In genomic region chr5:83417884-83418283, GRCh38 we compare ENCODE assay signal across 16 cellular contexts. TPM values are rescaled to one million over a fixed set of nuclear protein-coding genes. Genes with fewer than 3 reads are reported as not detected.
DNase-seq lines count a peak whose midpoint lies in the region; ATAC-seq and TF ChIP-seq lines count a peak whose summit lies in the region.
"Had no signal": no experiment of that assay in that cellular context is flagged by ENCODE, and none has a peak within 500 bp of the region (broad histone marks: within the 10 kb centered on the region; RNA-seq: fewer than 3 reads in every experiment).

No MANE protein-coding gene starts in this region.

- H3K9me2 ChIP-seq in GM23338 (ENCODE audit: insufficient read depth) = no peaks in the 10 kb centered on the region; the same call in 1 of the 2 replicates

- no peaks in the 10 kb centered on the region for H3K27me3 Mint-ChIP-seq in Calu3 (ENCODE audit: unreplicated experiment)
- H3K27me3 Mint-ChIP-seq in GM23338 (ENCODE audit: insufficient read depth, low read depth, poor library complexity) = peaks cover 5% of the 10 kb centered on the region
- no peaks in the 10 kb centered on the region for H3K27me3 Mint-ChIP-seq in WTC11 (ENCODE audit: low read depth)
- peaks cover 0 to 3% (median 0%) of the 10 kb centered on the region in 3 donors for H3K27me3 Mint-ChIP-seq in immature natural killer cell (ENCODE audit: low read depth in 3 of 3)

- peak overlapping the region; percentile 74; the same call in 1 of the 2 replicates for H2AFZ ChIP-seq in GM23338

- H3K36me3 Mint-ChIP-seq in Calu3 (ENCODE audit: insufficient read depth, unreplicated experiment) (no peaks in the 10 kb centered on the region), GM23338 (ENCODE audit: low read depth) (peaks cover 17% of the 10 kb centered on the region), WTC11 (peaks cover 12% of the 10 kb centered on the region), immature natural killer cell (no peaks in the 10 kb centered on the region)

- H3K27ac Mint-ChIP-seq in Calu3 (ENCODE audit: unreplicated experiment) (no peak overlapping the region), GM23338 (no peak overlapping the region), WTC11 (peak overlapping the region; percentile 46; the same call in 1 of the 2 replicates), immature natural killer cell (no peak overlapping the region)

- H3K4me3 ChIP-seq in GM23338 (no peak overlapping the region), epithelial cell of esophagus (ENCODE audit: low read length) (no peak overlapping the region)

- POLR2A ChIA-PET in WTC11 (lab: Charles Lee) = no interaction called here

- no peak overlapping the region for H3K27ac ChIP-seq in GM23338 (ENCODE audit: low read depth)

- TF ChIP-seq CTCF in Calu3 (IDR thresholded peaks at IDR 0.05; ENCODE audit: unreplicated experiment) = no peak
- no peak for TF ChIP-seq CTCF in GM23338 (conservative IDR thresholded peaks at IDR 0.05; ENCODE audit: low read depth in 2 of 2)
- no peak for TF ChIP-seq CTCF in WTC11 (IDR thresholded peaks at IDR 0.05)
- no peak for TF ChIP-seq CTCF in epithelial cell of esophagus (IDR thresholded peaks at IDR 0.05; ENCODE audit: insufficient read depth, low read depth, low read length, missing control alignments)

- no peaks in the 10 kb centered on the region for H3K27me3 ChIP-seq in GM23338 (ENCODE audit: insufficient read depth)

- peaks cover 5% of the 10 kb centered on the region for H3K9me3 Mint-ChIP-seq in Calu3 (ENCODE audit: low read depth, unreplicated experiment)
- peaks cover 8% of the 10 kb centered on the region; the same call in 2 of the 3 replicates for H3K9me3 Mint-ChIP-seq in GM23338
- H3K9me3 Mint-ChIP-seq in WTC11 = peaks cover 17% of the 10 kb centered on the region
- H3K9me3 Mint-ChIP-seq in immature natural killer cell = peaks cover 0 to 2% (median 0%) of the 10 kb centered on the region in 6 donors

- CTCF ChIA-PET in Calu3 (lab: Charles Lee) (no interaction called here), WTC11 (lab: Charles Lee) (no interaction called here)

- ATAC-seq in GM23338 (no peak), WTC11 (no peak)
- ATAC-seq: HCT116 had no signal

- no peaks in the 10 kb centered on the region; the same call in 1 of the 2 replicates for H3K36me3 ChIP-seq in GM23338 (ENCODE audit: insufficient read depth)

- DNase-seq in Calu3 (peak; percentile 6), GM23338 (ENCODE audit: low spot score) (no peak), WTC11 (ENCODE audit: low spot score) (no peak), epithelial cell of esophagus (ENCODE audit: low read depth) (peak; percentile 30), NCI-H524 treated with DMSO at 0.1 percent for 48 hours (lab: John Stamatoyannopoulos, UW) (no peak), NCI-H446 treated with DMSO at 0.1 percent for 48 hours (lab: John Stamatoyannopoulos, UW) (no peak), Kasumi-1 (lab: John Stamatoyannopoulos, UW) (no peak), immature natural killer cell (no peak)
- DNase-seq: C1 segment of cervical spinal cord; CD4-positive, alpha-beta memory T cell; COR-L47; DMS153; DMS79 treated with DMSO at 0.1 percent for 48 hours; GF-D8; H9 had no signal

- no TSS peak for BruUV-seq in Calu3 (replicated peaks; lab: Mats Ljungman, UMichigan)

- intact Hi-C loops in Calu3 (cut with micrococcal nuclease; ENCODE audit: unreplicated experiment) = no loop called here

- H4K20me1 ChIP-seq in GM23338 (replicated peaks; ENCODE audit: insufficient read depth) = no peaks in the 10 kb centered on the region

- peaks cover 10% of the 10 kb centered on the region for H3K4me1 Mint-ChIP-seq in Calu3 (ENCODE audit: low read depth, unreplicated experiment)
- H3K4me1 Mint-ChIP-seq in GM23338 = peaks cover 13% of the 10 kb centered on the region
- peaks cover 26% of the 10 kb centered on the region for H3K4me1 Mint-ChIP-seq in WTC11
- no peaks in the 10 kb centered on the region for H3K4me1 Mint-ChIP-seq in immature natural killer cell
- H3K4me1 Mint-ChIP-seq: CD4-positive, alpha-beta memory T cell had no signal

- no peaks in the 10 kb centered on the region for H3F3A ChIP-seq in GM23338 (replicated peaks; ENCODE audit: low read depth)

- H3K4me2 ChIP-seq in GM23338 = peak overlapping the region; percentile 13; the same call in 1 of the 2 replicates

- peaks cover 13% of the 10 kb centered on the region for H3K4me1 ChIP-seq in GM23338 (ENCODE audit: insufficient read depth)

- H3K4me3 Mint-ChIP-seq in Calu3 (ENCODE audit: low read depth, unreplicated experiment) (no peak overlapping the region), GM23338 (no peak overlapping the region), WTC11 (no peak overlapping the region), immature natural killer cell (no peak overlapping the region)
- H3K4me3 Mint-ChIP-seq: CD4-positive, alpha-beta memory T cell; H9 had no signal

- H3K79me2 ChIP-seq in GM23338 (replicated peaks; ENCODE audit: insufficient read depth) = no peaks in the 10 kb centered on the region

TF ChIP-seq in GM23338, 12 proteins besides CTCF, POLR2A, EP300 and RAD21:
- TF ChIP-seq NANOG (IDR thresholded peaks at IDR 0.05; ENCODE audit: borderline replicate concordance) = no peak
- TF ChIP-seq CREB1 (CRISPR knock-in tag; IDR thresholded peaks at IDR 0.05; ENCODE audit: low read depth) = no peak

TF ChIP-seq in WTC11, 78 proteins besides CTCF, POLR2A, EP300 and RAD21:
- no peak for TF ChIP-seq TEAD4 (CRISPR knock-in tag; IDR thresholded peaks at IDR 0.05)
- TF ChIP-seq, protein P1, sequence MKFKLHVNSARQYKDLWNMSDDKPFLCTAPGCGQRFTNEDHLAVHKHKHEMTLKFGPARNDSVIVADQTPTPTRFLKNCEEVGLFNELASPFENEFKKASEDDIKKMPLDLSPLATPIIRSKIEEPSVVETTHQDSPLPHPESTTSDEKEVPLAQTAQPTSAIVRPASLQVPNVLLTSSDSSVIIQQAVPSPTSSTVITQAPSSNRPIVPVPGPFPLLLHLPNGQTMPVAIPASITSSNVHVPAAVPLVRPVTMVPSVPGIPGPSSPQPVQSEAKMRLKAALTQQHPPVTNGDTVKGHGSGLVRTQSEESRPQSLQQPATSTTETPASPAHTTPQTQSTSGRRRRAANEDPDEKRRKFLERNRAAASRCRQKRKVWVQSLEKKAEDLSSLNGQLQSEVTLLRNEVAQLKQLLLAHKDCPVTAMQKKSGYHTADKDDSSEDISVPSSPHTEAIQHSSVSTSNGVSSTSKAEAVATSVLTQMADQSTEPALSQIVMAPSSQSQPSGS (CRISPR knock-in tag; IDR thresholded peaks at IDR 0.05; ENCODE audit: borderline replicate concordance, low read depth) = no peak
TF ChIP-seq in WTC11: peak in this region for 0.

RNA-seq across cellular contexts. Expression of gene VCAN, which starts 53.7 kb away (rescaled TPM):
- 25.4 and 31.4 TPM in 2 replicates for total RNA-seq in Calu3 (2022)
- 373 and 404 TPM in 2 replicates for total RNA-seq in GM23338 (2014; rRNA removed; shearing (Covaris generic))
- polyA plus RNA-seq in GM23338 (2016; fragmentation: Nextera tagmentation; extraction: Ambion mirVana) = 133 and 137 TPM in 2 replicates
- 275 to 286 TPM (median 276 TPM) in 3 replicates for total RNA-seq in WTC11 (2021)
- 1 to 10 TPM in 2 of 3 donors, under 1 TPM in 1; 0.86 to 5.4 (median 1.6) TPM for polyA plus RNA-seq in immature natural killer cell

Comparison
In these comparisons a context has a peak if more than half of its experiments do, and no peak if none do; other contexts are left out.
1. DNase-seq: peak in Calu3 (single experiment) and epithelial cell of esophagus (single experiment); none in GM23338 (single experiment), WTC11 (single experiment), NCI-H524 treated with DMSO at 0.1 percent for 48 hours (single experiment), NCI-H446 treated with DMSO at 0.1 percent for 48 hours (single experiment), Kasumi-1 (0 of 2) and immature natural killer cell (0 of 3).